Comparison of ENCODE assay signal across 1 cellular context in genomic region chr5:36060516-36060885, GRCh38.
TF ChIP-seq lines count a peak whose summit lies in the region.

No MANE protein-coding gene starts in this region.

TF ChIP-seq in GM23338, 12 proteins besides CTCF, POLR2A, EP300 and RAD21 (continued from another document):
- no peak for TF ChIP-seq ZNF462 (CRISPR knock-in tag; IDR thresholded peaks at IDR 0.05)
- no peak for TF ChIP-seq ETS1 (IDR thresholded peaks at IDR 0.05)
- TF ChIP-seq STAT1 (IDR thresholded peaks at IDR 0.05; ENCODE audit: unreplicated experiment) = no peak
- TF ChIP-seq CREB1 (CRISPR knock-in tag; IDR thresholded peaks at IDR 0.05; ENCODE audit: low read depth) = no peak
- no peak for TF ChIP-seq JUNB (IDR thresholded peaks at IDR 0.05; ENCODE audit: unreplicated experiment)
- TF ChIP-seq POLR2AphosphoS5 (IDR thresholded peaks at IDR 0.05; ENCODE audit: low read depth) = no peak
- TF ChIP-seq EZH2phosphoT487 (IDR thresholded peaks at IDR 0.05; ENCODE audit: unreplicated experiment) = no peak
TF ChIP-seq in GM23338: peak in this region for 0.
